In genomic region chr10:69439350-69439739, GRCh38 we compare ENCODE assay signal across 10 cellular contexts. TPM values are rescaled to one million over a fixed set of nuclear protein-coding genes. Genes with fewer than 3 reads are reported as not detected.
DNase-seq lines count a peak whose midpoint lies in the region; ATAC-seq and TF ChIP-seq lines count a peak whose summit lies in the region.
"Had no signal": no experiment of that assay in that cellular context is flagged by ENCODE, and none has a peak within 500 bp of the region (broad histone marks: within the 10 kb centered on the region; RNA-seq: fewer than 3 reads in every experiment).

No MANE protein-coding gene starts in this region.

- H3K9me3 ChIP-seq in BLaER1, result peaks cover 22% of the 10 kb centered on the region
- no peaks in the 10 kb centered on the region for H3K9me3 ChIP-seq in mucosa of descending colon

- H3K4me3 ChIP-seq in BLaER1, result no peak overlapping the region
- no peak overlapping the region for H3K4me3 ChIP-seq in mucosa of descending colon

- no peak overlapping the region for H3K27ac ChIP-seq in BLaER1

- peak; percentile 87 for ATAC-seq in mucosa of descending colon
- ATAC-seq in GM19397 (IDR thresholded peaks at IDR 0.05; ENCODE audit: unreplicated experiment), result no peak
- no peak for ATAC-seq in HG03280 (IDR thresholded peaks at IDR 0.05; ENCODE audit: unreplicated experiment)

- DNase-seq in LHCN-M2 (ENCODE audit: low read depth) (peak; percentile 96), cerebellar nuclear complex (lab: John Stamatoyannopoulos, UW) (peak; percentile 42 to 83), mucosa of descending colon (peak; percentile 72 to 85 (median 77)), OCI-M2 (lab: John Stamatoyannopoulos, UW; ENCODE audit: unreplicated experiment) (no peak), T-helper 1 cell (no peak)
- DNase-seq: central memory CD4-positive, alpha-beta T cell had no signal

- no peak for TF ChIP-seq CTCF in mucosa of descending colon (IDR thresholded peaks at IDR 0.05)

- no peaks in the 10 kb centered on the region for H4K20me1 ChIP-seq in BLaER1

- intact Hi-C loops in mucosa of descending colon (cut with DNase I, micrococcal nuclease), result no loop called here

- H3K9ac ChIP-seq in BLaER1, result no peak overlapping the region

- H3K36me3 ChIP-seq in BLaER1, result no peaks in the 10 kb centered on the region
- no peaks in the 10 kb centered on the region for H3K36me3 ChIP-seq in mucosa of descending colon (ENCODE audit: low read depth)

- H3K27me3 ChIP-seq in BLaER1, result no peaks in the 10 kb centered on the region

- H3K4me1 ChIP-seq in BLaER1 (peaks cover 59% of the 10 kb centered on the region), mucosa of descending colon (ENCODE audit: low read depth) (peaks cover 22% of the 10 kb centered on the region)

- peak overlapping the region; percentile 66 for H3K4me2 ChIP-seq in BLaER1

RNA-seq across cellular contexts. Expression of gene TSPAN15, which starts 11.9 kb away (rescaled TPM):
- total RNA-seq in LHCN-M2 (2014; rRNA removed) (1.5 and 2.0 TPM in 2 replicates), mucosa of descending colon (100 to 1,000 TPM; 118 to 183 (median 139) TPM)
- 2.4 TPM for polyA plus RNA-seq in LHCN-M2 (2012)

RNA-seq across cellular contexts. Expression of gene TACR2, which starts 22.6 kb away (rescaled TPM):
- total RNA-seq in LHCN-M2 (2014; rRNA removed), result 0.29 TPM in 1 of 2 replicates, not detected in the other
- 0.77 TPM for polyA plus RNA-seq in LHCN-M2 (2012)
- 100 to 1,000 TPM in 1 of 3 donors, 1 to 10 TPM in 2; 6.3 to 204 (median 9.5) TPM for total RNA-seq in mucosa of descending colon
- total RNA-seq: activated CD8-positive, alpha-beta memory T cell treated with anti-CD3 and anti-CD28 coated beads for 36 hours had no signal

Comparison
In these comparisons a context has a peak if more than half of its experiments do, and no peak if none do; other contexts are left out.
1. DNase-seq: peak in LHCN-M2 (single experiment), cerebellar nuclear complex (2 of 2) and mucosa of descending colon (3 of 3); none in OCI-M2 (single experiment) and T-helper 1 cell (0 of 5).
2. RNA of gene TSPAN15, which starts 11.9 kb away (total RNA-seq): 118 to 183 TPM in mucosa of descending colon; 1.5 to 2.0 TPM in LHCN-M2; every median in the first group is over 10 times any median in the second.